In the genomic region with DNA sequence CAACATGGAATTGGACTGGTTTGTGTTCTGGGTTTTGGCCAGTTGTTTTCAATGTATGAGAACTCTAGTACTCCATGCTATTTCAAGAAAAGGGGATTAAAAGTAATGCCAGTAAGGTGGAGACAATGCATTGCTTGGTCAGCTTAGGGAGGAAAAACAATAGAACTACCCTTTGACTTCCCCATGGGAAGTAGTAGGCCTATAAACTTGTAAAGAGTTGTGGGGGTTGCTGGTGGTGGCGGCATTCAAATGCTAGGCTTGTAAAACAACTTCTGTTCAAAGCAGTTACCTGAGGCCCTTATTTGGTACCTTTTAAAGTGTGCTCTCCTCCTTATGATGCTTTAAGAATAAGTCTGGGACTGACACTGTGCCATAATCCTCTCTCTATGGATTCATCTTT, we compare ENCODE assay signal across 20 cellular contexts. TPM values are rescaled to one million over a fixed set of nuclear protein-coding genes. Genes with fewer than 3 reads are reported as not detected.
DNase-seq lines count a peak whose midpoint lies in the region; ATAC-seq and TF ChIP-seq lines count a peak whose summit lies in the region.
"Had no signal": no experiment of that assay in that cellular context is flagged by ENCODE, and none has a peak within 500 bp of the region (broad histone marks: within the 10 kb centered on the region; RNA-seq: fewer than 3 reads in every experiment).

No MANE protein-coding gene starts in this region.

- H3K36me3 ChIP-seq in GM23338 (ENCODE audit: insufficient read depth), result no peaks in the 10 kb centered on the region
- H3K36me3 ChIP-seq in HUES64 (ENCODE audit: insufficient read depth, low read length), result peaks cover 18% of the 10 kb centered on the region

- intact Hi-C loops in left colon (cut with DNase I, micrococcal nuclease), result no loop called here

- peak overlapping the region; percentile 42; the same call in 1 of the 2 replicates for H3K27ac Mint-ChIP-seq in GM23338
- H3K27ac Mint-ChIP-seq: CD4-positive, alpha-beta memory T cell had no signal

- ATAC-seq in GM23338 (peak; percentile 68), left colon (peak; percentile 54), GM19351 (IDR thresholded peaks at IDR 0.05; ENCODE audit: unreplicated experiment) (no peak), GM21529 (IDR thresholded peaks at IDR 0.05; ENCODE audit: unreplicated experiment) (no peak), SK-N-SH treated with all-trans-retinoic acid at 6 μM for 48 hours (no peak)

- peak overlapping the region; percentile 5 for H3K4me2 ChIP-seq in GM23338

- no peak for TF ChIP-seq CTCF in GM23338 (conservative IDR thresholded peaks at IDR 0.05; ENCODE audit: low read depth in 2 of 2)

- no peaks in the 10 kb centered on the region for H3F3A ChIP-seq in GM23338 (replicated peaks; ENCODE audit: low read depth)

- H3K27me3 ChIP-seq in GM23338 (ENCODE audit: insufficient read depth) (no peaks in the 10 kb centered on the region), HUES64 (ENCODE audit: insufficient read depth, low read length) (no peaks in the 10 kb centered on the region)

- peaks cover 44% of the 10 kb centered on the region for H3K79me2 ChIP-seq in GM23338 (replicated peaks; ENCODE audit: insufficient read depth)

- H3K27ac ChIP-seq in GM23338 (ENCODE audit: low read depth) (peak overlapping the region; percentile 5; the same call in 1 of the 2 replicates), HUES64 (ENCODE audit: low read depth, low read length) (peak overlapping the region; percentile 78; the same call in 1 of the 2 replicates)
- H3K27ac ChIP-seq: GM23248, SK-N-MC had no signal

- H3K27me3 Mint-ChIP-seq in GM23338 (ENCODE audit: insufficient read depth, low read depth, poor library complexity), result no peaks in the 10 kb centered on the region
- H3K27me3 Mint-ChIP-seq: CD4-positive, alpha-beta memory T cell had no signal

- no peaks in the 10 kb centered on the region for H3K9me3 ChIP-seq in HUES64 (ENCODE audit: insufficient read depth, low read depth, low read length)

- H4K20me1 ChIP-seq in GM23338 (replicated peaks; ENCODE audit: insufficient read depth), result peaks cover 12% of the 10 kb centered on the region; the same call in 1 of the 2 replicates

- peaks cover 25% of the 10 kb centered on the region for H3K4me1 Mint-ChIP-seq in GM23338

- DNase-seq in GM23338 (ENCODE audit: low spot score) (peak; percentile 19), dermis blood vessel endothelial cell (peak; percentile 27), left colon (no peak), KG1 (lab: John Stamatoyannopoulos, UW) (no peak)
- DNase-seq: CD4-positive, alpha-beta memory T cell; DMS153; GDM1; GM23248; IMR-90; NCI-H1105 treated with DMSO at 0.1 percent for 48 hours; NCI-H1694; NCI-H2081 treated with DMSO at 0.1 percent for 48 hours; NCI-H510A; NCI-H774; Right ventricle myocardium superior had no signal

- no peak overlapping the region for H3K4me3 Mint-ChIP-seq in GM23338
- H3K4me3 Mint-ChIP-seq: CD4-positive, alpha-beta memory T cell had no signal

- H3K36me3 Mint-ChIP-seq in GM23338 (ENCODE audit: low read depth), result peaks cover 5% of the 10 kb centered on the region; the same call in 2 of the 3 replicates

- peaks cover 24% of the 10 kb centered on the region for H3K4me1 ChIP-seq in GM23338 (ENCODE audit: insufficient read depth)
- peaks cover 42% of the 10 kb centered on the region for H3K4me1 ChIP-seq in HUES64 (ENCODE audit: insufficient read depth, low read length)

- peak overlapping the region; percentile 3; the same call in 1 of the 2 replicates for H3K9ac ChIP-seq in HUES64 (ENCODE audit: low read depth, low read length)
- H3K9ac ChIP-seq: GM23248 had no signal

- no peak overlapping the region for H3K4me3 ChIP-seq in GM23338
- peak overlapping the region; percentile 24; the same call in 1 of the 2 replicates for H3K4me3 ChIP-seq in HUES64 (ENCODE audit: low read length)
- H3K4me3 ChIP-seq: GM23248, SK-N-MC had no signal

- no peaks in the 10 kb centered on the region for H3K9me2 ChIP-seq in GM23338 (ENCODE audit: insufficient read depth)

- H2AFZ ChIP-seq in GM23338, result no peak overlapping the region
- H2AFZ ChIP-seq: GM23248 had no signal

- 46% methylated on average over 1 of the region's 1 CpG for WGBS in HUES64

- H3K9me3 Mint-ChIP-seq in GM23338, result no peaks in the 10 kb centered on the region
- H3K9me3 Mint-ChIP-seq: CD4-positive, alpha-beta memory T cell had no signal

TF ChIP-seq in GM23338, 12 proteins besides CTCF, POLR2A, EP300 and RAD21 (continues in another document):
- TF ChIP-seq ZNF331 (CRISPR knock-in tag; IDR thresholded peaks at IDR 0.05; ENCODE audit: low read depth) (no peak), POLR2AphosphoS5 (IDR thresholded peaks at IDR 0.05; ENCODE audit: low read depth) (no peak), EZH2 (IDR thresholded peaks at IDR 0.05; ENCODE audit: low read depth, unreplicated experiment) (no peak)
- TF ChIP-seq, protein P1, sequence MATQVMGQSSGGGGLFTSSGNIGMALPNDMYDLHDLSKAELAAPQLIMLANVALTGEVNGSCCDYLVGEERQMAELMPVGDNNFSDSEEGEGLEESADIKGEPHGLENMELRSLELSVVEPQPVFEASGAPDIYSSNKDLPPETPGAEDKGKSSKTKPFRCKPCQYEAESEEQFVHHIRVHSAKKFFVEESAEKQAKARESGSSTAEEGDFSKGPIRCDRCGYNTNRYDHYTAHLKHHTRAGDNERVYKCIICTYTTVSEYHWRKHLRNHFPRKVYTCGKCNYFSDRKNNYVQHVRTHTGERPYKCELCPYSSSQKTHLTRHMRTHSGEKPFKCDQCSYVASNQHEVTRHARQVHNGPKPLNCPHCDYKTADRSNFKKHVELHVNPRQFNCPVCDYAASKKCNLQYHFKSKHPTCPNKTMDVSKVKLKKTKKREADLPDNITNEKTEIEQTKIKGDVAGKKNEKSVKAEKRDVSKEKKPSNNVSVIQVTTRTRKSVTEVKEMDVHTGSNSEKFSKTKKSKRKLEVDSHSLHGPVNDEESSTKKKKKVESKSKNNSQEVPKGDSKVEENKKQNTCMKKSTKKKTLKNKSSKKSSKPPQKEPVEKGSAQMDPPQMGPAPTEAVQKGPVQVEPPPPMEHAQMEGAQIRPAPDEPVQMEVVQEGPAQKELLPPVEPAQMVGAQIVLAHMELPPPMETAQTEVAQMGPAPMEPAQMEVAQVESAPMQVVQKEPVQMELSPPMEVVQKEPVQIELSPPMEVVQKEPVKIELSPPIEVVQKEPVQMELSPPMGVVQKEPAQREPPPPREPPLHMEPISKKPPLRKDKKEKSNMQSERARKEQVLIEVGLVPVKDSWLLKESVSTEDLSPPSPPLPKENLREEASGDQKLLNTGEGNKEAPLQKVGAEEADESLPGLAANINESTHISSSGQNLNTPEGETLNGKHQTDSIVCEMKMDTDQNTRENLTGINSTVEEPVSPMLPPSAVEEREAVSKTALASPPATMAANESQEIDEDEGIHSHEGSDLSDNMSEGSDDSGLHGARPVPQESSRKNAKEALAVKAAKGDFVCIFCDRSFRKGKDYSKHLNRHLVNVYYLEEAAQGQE (IDR thresholded peaks at IDR 0.05; ENCODE audit: unreplicated experiment), result no peak

TF ChIP-seq in SK-N-SH treated with all-trans-retinoic acid at 6 μM for 48 hours, 23 proteins besides CTCF, POLR2A, EP300 and RAD21:
- no peak for TF ChIP-seq ISL1 (CRISPR knock-in tag; IDR thresholded peaks at IDR 0.05)
- TF ChIP-seq BACH2 (CRISPR knock-in tag; IDR thresholded peaks at IDR 0.05; ENCODE audit: borderline replicate concordance), result no peak
- no peak for TF ChIP-seq RARB (CRISPR knock-in tag; IDR thresholded peaks at IDR 0.05)
- TF ChIP-seq PATZ1 (CRISPR knock-in tag; IDR thresholded peaks at IDR 0.05; ENCODE audit: borderline replicate concordance), result no peak
- TF ChIP-seq ZFP3 (CRISPR knock-in tag; IDR thresholded peaks at IDR 0.05), result no peak
- TF ChIP-seq OSR1 (CRISPR knock-in tag; IDR thresholded peaks at IDR 0.05), result no peak
- no peak for TF ChIP-seq TCF4 (CRISPR knock-in tag; IDR thresholded peaks at IDR 0.05; ENCODE audit: borderline replicate concordance)
- no peak for TF ChIP-seq ZNF70 (CRISPR knock-in tag; IDR thresholded peaks at IDR 0.05)
- no peak for TF ChIP-seq ZNF565 (CRISPR knock-in tag; conservative IDR thresholded peaks at IDR 0.05; ENCODE audit: low read depth)
- no peak for TF ChIP-seq CREB5 (CRISPR knock-in tag; IDR thresholded peaks at IDR 0.05; ENCODE audit: low read depth)

RNA-seq across cellular contexts. Expression of gene MAP3K3, which starts 9.4 kb away (rescaled TPM):
- 22.2 and 24.6 TPM in 2 replicates for total RNA-seq in GM23338 (2014; rRNA removed; shearing (Covaris generic))
- polyA plus RNA-seq in GM23338 (2016; fragmentation: Nextera tagmentation; extraction: Ambion mirVana), result 6.1 and 7.3 TPM in 2 replicates
- polyA plus RNA-seq in HUES64 (2013, experiment 1 of 2), result 15.4 TPM
- 16.2 TPM for polyA plus RNA-seq in HUES64 (2013, experiment 2 of 2)
- total RNA-seq in dermis blood vessel endothelial cell (138 and 207 TPM in 2 replicates), left colon (10 to 100 TPM; 12.8 to 16.1 TPM)

RNA-seq across cellular contexts. Expression of gene TACO1, which starts 30.9 kb away (rescaled TPM):
- 10.6 and 15.4 TPM in 2 replicates for total RNA-seq in GM23338 (2014; rRNA removed; shearing (Covaris generic))
- polyA plus RNA-seq in GM23338 (2016; fragmentation: Nextera tagmentation; extraction: Ambion mirVana), result 19.9 and 21.9 TPM in 2 replicates
- 21.4 TPM for polyA plus RNA-seq in HUES64 (2013, experiment 1 of 2)
- polyA plus RNA-seq in HUES64 (2013, experiment 2 of 2), result 20.5 TPM
- total RNA-seq in dermis blood vessel endothelial cell, result 15.5 and 24.3 TPM in 2 replicates
- total RNA-seq in left colon, result 10 to 100 TPM; 36.0 to 39.6 TPM

Comparison
In these comparisons a context has a peak if more than half of its experiments do, and no peak if none do; other contexts are left out.
1. ATAC-seq: peak in GM23338 (single experiment) and left colon (single experiment); none in GM19351 (single experiment), GM21529 (single experiment) and SK-N-SH treated with all-trans-retinoic acid at 6 μM for 48 hours (single experiment).
2. DNase-seq: peak in GM23338 (single experiment) and dermis blood vessel endothelial cell (single experiment); none in left colon (0 of 2) and KG1 (single experiment).